ENCODE assay signal across 31 cellular contexts in the genomic region with DNA sequence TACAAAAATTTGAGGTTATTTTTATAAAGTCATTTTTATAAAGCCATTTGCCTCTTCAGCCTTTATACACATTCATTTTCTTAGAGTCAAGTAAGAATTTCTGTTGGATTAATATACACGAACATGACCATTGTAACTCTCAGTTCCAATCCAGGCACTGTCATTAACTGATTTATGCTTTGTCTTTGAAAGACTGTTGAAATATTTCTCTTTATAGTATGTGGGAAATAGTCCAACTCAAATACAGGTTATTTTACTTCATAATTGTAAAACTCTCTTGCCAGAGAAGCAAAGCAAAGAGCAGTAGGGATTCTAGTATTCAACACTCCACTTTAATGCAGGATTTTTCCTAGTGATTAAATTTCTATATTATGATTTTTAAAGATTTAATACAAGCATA.
"Had no signal": no experiment of that assay in that cellular context is flagged by ENCODE, and none has a peak within 500 bp of the region (broad histone marks: within the 10 kb centered on the region; RNA-seq: fewer than 3 reads in every experiment).

No MANE protein-coding gene starts in this region.

- DNase-seq: activated CD4-positive, alpha-beta memory T cell treated with anti-CD3 and anti-CD28 coated beads, Interleukin-2, amount 10 ng/mL, durations not matched to agents 7 days and 5 days; activated CD4-positive, alpha-beta T cell treated with anti-CD3 and anti-CD28 coated beads for 1 hour; activated CD4-positive, alpha-beta T cell treated with anti-CD3 and anti-CD28 coated beads for 4 hours; activated CD4-positive, alpha-beta T cell treated with anti-CD3 and anti-CD28 coated beads, Interleukin-2, amount 10 ng/mL, durations not matched to agents 7 days and 5 days; activated CD4-positive, alpha-beta T cell treated with anti-CD3 and anti-CD28 coated beads, Interleukin-2, amount 50 U/mL, for 4 hours; activated CD8-positive, alpha-beta memory T cell treated with anti-CD3 and anti-CD28 coated beads, Interleukin-2, amount 50 U/mL, for 48 hours; activated gamma-delta T cell; activated naive CD4-positive, alpha-beta T cell; activated naive CD4-positive, alpha-beta T cell treated with anti-CD3 and anti-CD28 coated beads, Interleukin-2, amount 10 ng/mL, durations not matched to agents 7 days and 5 days; activated naive CD8-positive, alpha-beta T cell treated with anti-CD3 and anti-CD28 coated beads, Interleukin-2, amount 10 ng/mL, durations not matched to agents 7 days and 5 days; activated T-cell treated with anti-CD3 and anti-CD28 coated beads for 4 hours; activated T-cell treated with anti-CD3 and anti-CD28 coated beads, Interleukin-2, amount 50 U/mL, for 24 hours; activated T-cell treated with anti-CD3 and anti-CD28 coated beads, Interleukin-2, amount 50 U/mL, for 72 hours; central memory CD4-positive, alpha-beta T cell; cerebellar nuclear complex; dorsolateral prefrontal cortex; effector memory CD4-positive, alpha-beta T cell; foreskin fibroblast; head of caudate nucleus; T-helper 2 cell had no signal

- H3K9me3 ChIP-seq: ascending aorta, breast epithelium had no signal

- H3K4me3 Mint-ChIP-seq: activated CD4-positive, alpha-beta memory T cell treated with anti-CD3 and anti-CD28 coated beads, Interleukin-2, amount 10 ng/mL, durations not matched to agents 7 days and 5 days; activated CD4-positive, alpha-beta T cell treated with anti-CD3 and anti-CD28 coated beads, Interleukin-2, amount 10 ng/mL, durations not matched to agents 7 days and 5 days; activated naive CD4-positive, alpha-beta T cell treated with anti-CD3 and anti-CD28 coated beads, Interleukin-2, amount 10 ng/mL, durations not matched to agents 7 days and 5 days; activated naive CD8-positive, alpha-beta T cell treated with anti-CD3 and anti-CD28 coated beads, Interleukin-2, amount 10 ng/mL, durations not matched to agents 7 days and 5 days; activated T-cell treated with anti-CD3 and anti-CD28 coated beads, Interleukin-2, amount 50 U/mL, for 24 hours; activated T-cell treated with anti-CD3 and anti-CD28 coated beads, Interleukin-2, amount 50 U/mL, for 72 hours; brain; dendritic cell treated with granulocyte-macrophage colony-stimulating factor and Interleukin-4, amounts not matched to agents 40 ng/mL and 50 ng/mL, for 4 days; endodermal cell; WTC11 had no signal

- H3K27ac Mint-ChIP-seq: activated CD4-positive, alpha-beta memory T cell treated with anti-CD3 and anti-CD28 coated beads, Interleukin-2, amount 10 ng/mL, durations not matched to agents 7 days and 5 days; activated CD4-positive, alpha-beta T cell treated with anti-CD3 and anti-CD28 coated beads, Interleukin-2, amount 10 ng/mL, durations not matched to agents 7 days and 5 days; activated naive CD4-positive, alpha-beta T cell treated with anti-CD3 and anti-CD28 coated beads, Interleukin-2, amount 10 ng/mL, durations not matched to agents 7 days and 5 days; activated naive CD4-positive, alpha-beta T cell treated with anti-CD3 and anti-CD28 coated beads, Interleukin-2, amount 50 U/mL, for 72 hours; activated naive CD8-positive, alpha-beta T cell treated with anti-CD3 and anti-CD28 coated beads, Interleukin-2, amount 10 ng/mL, durations not matched to agents 7 days and 5 days; activated T-cell treated with anti-CD3 and anti-CD28 coated beads, Interleukin-2, amount 50 U/mL, for 24 hours; activated T-cell treated with anti-CD3 and anti-CD28 coated beads, Interleukin-2, amount 50 U/mL, for 72 hours; brain; dendritic cell treated with granulocyte-macrophage colony-stimulating factor and Interleukin-4, amounts not matched to agents 40 ng/mL and 50 ng/mL, for 4 days; endodermal cell had no signal

- H3K27me3 Mint-ChIP-seq: brain had no signal

- FAIRE-seq: frontal cortex had no signal

- H3K36me3 ChIP-seq: ascending aorta, breast epithelium, cardiac muscle cell had no signal

- H3K4me3 ChIP-seq: ascending aorta, breast epithelium, cardiac muscle cell, coronary artery, dorsolateral prefrontal cortex had no signal

- H3K4me1 ChIP-seq: breast epithelium had no signal

- H3K4me1 Mint-ChIP-seq: activated CD4-positive, alpha-beta T cell treated with anti-CD3 and anti-CD28 coated beads, Interleukin-2, amount 10 ng/mL, durations not matched to agents 7 days and 5 days; activated naive CD4-positive, alpha-beta T cell treated with anti-CD3 and anti-CD28 coated beads, Interleukin-2, amount 10 ng/mL, durations not matched to agents 7 days and 5 days; activated naive CD8-positive, alpha-beta T cell treated with anti-CD3 and anti-CD28 coated beads, Interleukin-2, amount 10 ng/mL, durations not matched to agents 7 days and 5 days had no signal

- H3K36me3 Mint-ChIP-seq: activated naive CD4-positive, alpha-beta T cell treated with anti-CD3 and anti-CD28 coated beads, Interleukin-2, amount 10 ng/mL, durations not matched to agents 7 days and 5 days; activated naive CD4-positive, alpha-beta T cell treated with anti-CD3 and anti-CD28 coated beads, Interleukin-2, amount 50 U/mL, for 72 hours; activated naive CD8-positive, alpha-beta T cell treated with anti-CD3 and anti-CD28 coated beads, Interleukin-2, amount 10 ng/mL, durations not matched to agents 7 days and 5 days; brain; WTC11 had no signal

- H3K9me3 Mint-ChIP-seq: activated CD4-positive, alpha-beta memory T cell treated with anti-CD3 and anti-CD28 coated beads, Interleukin-2, amount 10 ng/mL, durations not matched to agents 7 days and 5 days; activated CD4-positive, alpha-beta T cell treated with anti-CD3 and anti-CD28 coated beads, Interleukin-2, amount 10 ng/mL, durations not matched to agents 7 days and 5 days; activated naive CD4-positive, alpha-beta T cell treated with anti-CD3 and anti-CD28 coated beads, Interleukin-2, amount 10 ng/mL, durations not matched to agents 7 days and 5 days; activated naive CD4-positive, alpha-beta T cell treated with anti-CD3 and anti-CD28 coated beads, Interleukin-2, amount 50 U/mL, for 72 hours; activated naive CD8-positive, alpha-beta T cell treated with anti-CD3 and anti-CD28 coated beads, Interleukin-2, amount 10 ng/mL, durations not matched to agents 7 days and 5 days; activated T-cell treated with anti-CD3 and anti-CD28 coated beads, Interleukin-2, amount 50 U/mL, for 24 hours; activated T-cell treated with anti-CD3 and anti-CD28 coated beads, Interleukin-2, amount 50 U/mL, for 72 hours; brain; dendritic cell treated with granulocyte-macrophage colony-stimulating factor and Interleukin-4, amounts not matched to agents 40 ng/mL and 50 ng/mL, for 4 days; endodermal cell; WTC11 had no signal

- ATAC-seq: activated naive CD4-positive, alpha-beta T cell treated with anti-CD3 and anti-CD28 coated beads, Interleukin-2, amount 50 U/mL, for 72 hours; activated T-cell treated with anti-CD3 and anti-CD28 coated beads, Interleukin-2, amount 50 U/mL, for 72 hours; esophagus mucosa had no signal

- H3K27ac ChIP-seq: ascending aorta, cardiac muscle cell, coronary artery, dorsolateral prefrontal cortex had no signal

- H3K27me3 ChIP-seq: ascending aorta, breast epithelium, cardiac muscle cell had no signal
